In genomic region chr4:131316086-131316485, GRCh38 we compare ENCODE assay signal across 28 cellular contexts.
"Had no signal": no experiment of that assay in that cellular context is flagged by ENCODE, and none has a peak within 500 bp of the region (broad histone marks: within the 10 kb centered on the region; RNA-seq: fewer than 3 reads in every experiment).

No MANE protein-coding gene starts in this region.

- H3K27me3 Mint-ChIP-seq: activated CD4-positive, alpha-beta T cell treated with anti-CD3 and anti-CD28 coated beads for 36 hours; activated naive CD8-positive, alpha-beta T cell; activated T-cell treated with anti-CD3 and anti-CD28 coated beads, Interleukin-2, amount 50 U/mL, for 24 hours; central memory CD8-positive, alpha-beta T cell; progenitor cell of endocrine pancreas had no signal

- H3K36me3 Mint-ChIP-seq: activated naive CD8-positive, alpha-beta T cell; immature natural killer cell; mesothelial cell of epicardium had no signal

- DNase-seq: activated CD4-positive, alpha-beta T cell treated with anti-CD3 and anti-CD28 coated beads for 36 hours; activated CD4-positive, alpha-beta T cell treated with anti-CD3 and anti-CD28 coated beads, Interleukin-2, amount 50 U/mL, for 4 hours; activated CD8-positive, alpha-beta memory T cell treated with anti-CD3 and anti-CD28 coated beads for 24 hours; activated CD8-positive, alpha-beta memory T cell treated with anti-CD3 and anti-CD28 coated beads, Interleukin-2, amount 50 U/mL, for 4 hours; activated naive CD4-positive, alpha-beta T cell; activated T-cell treated with anti-CD3 and anti-CD28 coated beads, Interleukin-2, amount 50 U/mL, for 24 hours; amniotic stem cell; effector memory CD4-positive, alpha-beta T cell; glutamatergic neuron; immature natural killer cell; left lung; natural killer cell; retina; sigmoid colon; stimulated activated CD4-positive, alpha-beta T cell treated with anti-CD3 and anti-CD28 coated beads, Interleukin-15, amount 100 ng/mL, for 24 hours; stimulated activated naive CD4-positive, alpha-beta T cell; testis; trophoblast cell; uterus had no signal

- H3K27ac Mint-ChIP-seq: activated CD4-positive, alpha-beta T cell treated with anti-CD3 and anti-CD28 coated beads for 36 hours; activated naive CD8-positive, alpha-beta T cell; activated T-cell treated with anti-CD3 and anti-CD28 coated beads, Interleukin-2, amount 50 U/mL, for 24 hours; activated T-helper 2 cell treated with anti-CD3 and anti-CD28 coated beads, Interferon-gamma antibody, Interleukin-2, Interleukin-4, amounts not matched to agents 10 μg/mL and 5 μg/mL and 100 μg/mL, durations not matched to agents 14 hours and 24 hours and 36 hours; immature natural killer cell; mesothelial cell of epicardium; natural killer cell; progenitor cell of endocrine pancreas had no signal

- H3K4me1 Mint-ChIP-seq: activated CD4-positive, alpha-beta T cell treated with anti-CD3 and anti-CD28 coated beads for 36 hours; central memory CD8-positive, alpha-beta T cell; immature natural killer cell; mesothelial cell of epicardium; natural killer cell had no signal

- H2AFZ ChIP-seq: hepatocyte had no signal

- H3K4me2 ChIP-seq: hepatocyte, smooth muscle cell had no signal

- H3K27ac ChIP-seq: breast epithelium, hepatocyte, left lung, sigmoid colon, testis, uterus had no signal

- H3K36me3 ChIP-seq: breast epithelium, left lung, sigmoid colon, uterus had no signal

- H3K4me1 ChIP-seq: breast epithelium, left lung, sigmoid colon, testis, uterus had no signal

- H3K79me2 ChIP-seq: hepatocyte had no signal

- H3K4me3 ChIP-seq: breast epithelium, hepatocyte, left lung, sigmoid colon, smooth muscle cell, testis, uterus had no signal

- ATAC-seq: activated CD4-positive, alpha-beta T cell treated with anti-CD3 and anti-CD28 coated beads for 36 hours; esophagus mucosa; left lung; natural killer cell had no signal

- H3K4me3 Mint-ChIP-seq: activated CD4-positive, alpha-beta T cell treated with anti-CD3 and anti-CD28 coated beads for 36 hours; activated naive CD8-positive, alpha-beta T cell; activated T-cell treated with anti-CD3 and anti-CD28 coated beads, Interleukin-2, amount 50 U/mL, for 24 hours; central memory CD8-positive, alpha-beta T cell; immature natural killer cell; mesothelial cell of epicardium; natural killer cell had no signal

- H3K9me3 ChIP-seq: breast epithelium, left lung, sigmoid colon, testis, uterus had no signal

- H3K27me3 ChIP-seq: breast epithelium, hepatocyte, left lung, sigmoid colon, testis, uterus had no signal
